1 cellular context compared by ENCODE assay signal in the genomic region with DNA sequence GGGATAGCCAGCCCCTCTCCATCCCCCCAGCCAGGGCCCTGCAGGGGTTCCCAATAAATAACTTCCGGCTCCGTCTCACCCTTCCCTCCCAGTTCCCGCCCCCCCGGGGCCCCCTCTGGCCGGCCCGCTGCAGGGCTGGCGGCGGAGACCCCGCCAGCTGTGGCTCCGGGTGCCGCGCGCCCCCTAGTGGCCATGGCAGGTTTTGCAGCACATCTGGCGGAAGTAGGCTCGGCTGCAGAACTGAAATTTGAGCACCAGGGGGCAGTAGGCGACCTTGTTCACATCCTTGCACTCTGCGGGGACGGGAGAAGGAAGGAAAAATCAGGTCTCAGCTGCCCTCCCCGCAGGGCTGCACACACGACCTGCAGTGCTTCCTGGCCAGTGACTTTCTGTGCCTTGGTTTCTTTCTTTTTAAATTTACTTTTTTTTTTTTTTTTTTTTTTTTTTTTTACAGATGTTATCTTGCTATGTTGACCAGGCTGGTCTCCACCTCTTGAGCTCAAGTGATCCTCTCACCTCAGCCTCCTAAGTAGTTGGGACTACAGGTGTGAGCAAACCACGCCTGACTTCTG.
TF ChIP-seq lines count a peak whose summit lies in the region.

No MANE protein-coding gene starts in this region.

TF ChIP-seq in IMR-90, 13 proteins besides CTCF, POLR2A, EP300 and RAD21 (continued from another document):
- TF ChIP-seq, protein P1, sequence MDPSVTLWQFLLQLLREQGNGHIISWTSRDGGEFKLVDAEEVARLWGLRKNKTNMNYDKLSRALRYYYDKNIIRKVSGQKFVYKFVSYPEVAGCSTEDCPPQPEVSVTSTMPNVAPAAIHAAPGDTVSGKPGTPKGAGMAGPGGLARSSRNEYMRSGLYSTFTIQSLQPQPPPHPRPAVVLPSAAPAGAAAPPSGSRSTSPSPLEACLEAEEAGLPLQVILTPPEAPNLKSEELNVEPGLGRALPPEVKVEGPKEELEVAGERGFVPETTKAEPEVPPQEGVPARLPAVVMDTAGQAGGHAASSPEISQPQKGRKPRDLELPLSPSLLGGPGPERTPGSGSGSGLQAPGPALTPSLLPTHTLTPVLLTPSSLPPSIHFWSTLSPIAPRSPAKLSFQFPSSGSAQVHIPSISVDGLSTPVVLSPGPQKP (IDR thresholded peaks at IDR 0.05; ENCODE audit: borderline replicate concordance, low read depth, low read length): 0 out of 2 replicates have a peak, but pooled peaks have one; percentile 28
- TF ChIP-seq SMC3 (IDR thresholded peaks at IDR 0.05; ENCODE audit: low read depth, low read length): peak; percentile 91
- TF ChIP-seq MAFK (IDR thresholded peaks at IDR 0.05; ENCODE audit: low read depth, low read length): no peak
- TF ChIP-seq CHD1 (IDR thresholded peaks at IDR 0.05; ENCODE audit: low read depth, low read length): no peak
- TF ChIP-seq RCOR1 (IDR thresholded peaks at IDR 0.05; ENCODE audit: insufficient replicate concordance, low read length): no peak
- no peak for TF ChIP-seq BHLHE40 (IDR thresholded peaks at IDR 0.05; ENCODE audit: low read depth, low read length)
- no peak for TF ChIP-seq FOS (IDR thresholded peaks at IDR 0.05; ENCODE audit: low read depth, low read length)
- no peak for TF ChIP-seq MXI1 (IDR thresholded peaks at IDR 0.05; ENCODE audit: borderline replicate concordance, low read depth, low read length)
